ENCODE assay signal across 8 cellular contexts in genomic region chr11:911031-911889, GRCh38. TPM values are rescaled to one million over a fixed set of nuclear protein-coding genes. Genes with fewer than 3 reads are reported as not detected.
DNase-seq lines count a peak whose midpoint lies in the region; ATAC-seq and TF ChIP-seq lines count a peak whose summit lies in the region.

No MANE protein-coding gene starts in this region.

- H3K27ac Mint-ChIP-seq in activated CD8-positive, alpha-beta T cell treated with anti-CD3 and anti-CD28 coated beads, Interleukin-2, amount 10 ng/mL, durations not matched to agents 7 days and 5 days = peak overlapping the region; percentile 86

- no peaks in the 10 kb centered on the region for H3K27me3 Mint-ChIP-seq in activated CD8-positive, alpha-beta T cell treated with anti-CD3 and anti-CD28 coated beads, Interleukin-2, amount 10 ng/mL, durations not matched to agents 7 days and 5 days (ENCODE audit: low read depth)

- H2AFZ ChIP-seq in neuronal stem cell (ENCODE audit: low read length) = peak overlapping the region; percentile 93

- H3K23ac ChIP-seq in neuronal stem cell (ENCODE audit: low read depth, low read length, poor library complexity) = peak overlapping the region; percentile 89

- peak overlapping the region; percentile 94 for H3K14ac ChIP-seq in neuronal stem cell (ENCODE audit: low read length)

- peak overlapping the region; percentile 94 for H2BK120ac ChIP-seq in neuronal stem cell (ENCODE audit: low read depth, low read length)

- H2AK5ac ChIP-seq in neuronal stem cell (ENCODE audit: low read depth, low read length) = peak overlapping the region; percentile 96

- H3K79me1 ChIP-seq in neuronal stem cell (ENCODE audit: low read depth, low read length) = peaks cover 14% of the 10 kb centered on the region

- peak overlapping the region; percentile 23 for H4K8ac ChIP-seq in neuronal stem cell (ENCODE audit: low read depth, low read length)

- POLR2A ChIA-PET in activated CD8-positive, alpha-beta T cell treated with anti-CD3 and anti-CD28 coated beads, Interleukin-2, amount 10 ng/mL, durations not matched to agents 7 days and 5 days (lab: Charles Lee) = interaction anchor here (0.6 to 1.9 kb wide), 4 partner anchors 11 to 68 kb away, joined by 3 to 5 read pairs (median 3); partner anchors contain the start of gene TSPAN4

- intact Hi-C loops in aorta (cut with DNase I) = loop anchor here in 1 of 2 donors (5.0 kb wide), 1 partner anchor 64 kb away; no protein-coding TSS in a partner anchor

- peaks cover 15% of the 10 kb centered on the region for H3K4me1 Mint-ChIP-seq in activated CD8-positive, alpha-beta T cell treated with anti-CD3 and anti-CD28 coated beads, Interleukin-2, amount 10 ng/mL, durations not matched to agents 7 days and 5 days (ENCODE audit: low read depth)

- H3K4me1 ChIP-seq in neuronal stem cell (ENCODE audit: control insufficient read depth in 2 of 2, insufficient read depth in 1 of 2, low read depth in 1 of 2, low read length in 2 of 2) = peaks cover 8 to 14% of the 10 kb centered on the region in 2 donors
- H3K4me1 ChIP-seq in aorta (ENCODE audit: control insufficient read depth in 1 of 2, insufficient read depth in 2 of 2, low read length in 2 of 2) = peaks cover 0 to 1% of the 10 kb centered on the region in 2 donors

- peak overlapping the region; percentile 96 for H2BK5ac ChIP-seq in neuronal stem cell (ENCODE audit: low read length)

- H3K4me3 Mint-ChIP-seq in activated CD8-positive, alpha-beta T cell treated with anti-CD3 and anti-CD28 coated beads, Interleukin-2, amount 10 ng/mL, durations not matched to agents 7 days and 5 days = peak overlapping the region; percentile 88

- H3K27ac ChIP-seq in neuronal stem cell (replicated peaks; ENCODE audit: low read length) = peak overlapping the region; percentile 92
- peak overlapping the region in 1 of 2 donors; percentile 16 for H3K27ac ChIP-seq in aorta (ENCODE audit: low read depth in 1 of 2, low read length in 2 of 2)

- H3K18ac ChIP-seq in neuronal stem cell (ENCODE audit: low read length) = peak overlapping the region; percentile 98

- H3K4ac ChIP-seq in neuronal stem cell (ENCODE audit: low read length) = peak overlapping the region; percentile 95

- H2BK15ac ChIP-seq in neuronal stem cell (ENCODE audit: low read length) = peak overlapping the region; percentile 97

- H3K36me3 ChIP-seq in neuronal stem cell (replicated peaks in 1 of 2; ENCODE audit: control insufficient read depth in 2 of 2, insufficient read depth in 2 of 2, low read length in 2 of 2) = peaks cover 8 to 9% of the 10 kb centered on the region in 2 donors
- no peaks in the 10 kb centered on the region for H3K36me3 ChIP-seq in aorta (ENCODE audit: control insufficient read depth in 1 of 2, insufficient read depth in 2 of 2, low read length in 1 of 2)

- H3K9me3 ChIP-seq in neuronal stem cell (replicated peaks in 1 of 2; ENCODE audit: control insufficient read depth in 2 of 2, insufficient read depth in 1 of 2, low read depth in 1 of 2, low read length in 2 of 2) (no peaks in the 10 kb centered on the region), aorta (ENCODE audit: control insufficient read depth, low read length) (no peaks in the 10 kb centered on the region)

- ATAC-seq in GM21717 (IDR thresholded peaks at IDR 0.05; ENCODE audit: unreplicated experiment) (peak; percentile 30), aorta (ENCODE audit: low FRiP score) (peak; percentile 24)
- peak; percentile 38 for ATAC-seq in activated CD8-positive, alpha-beta T cell treated with anti-CD3 and anti-CD28 coated beads, Interleukin-2, amount 10 ng/mL, durations not matched to agents 7 days and 5 days

- H3K27me3 ChIP-seq in neuronal stem cell (ENCODE audit: control insufficient read depth in 3 of 3, insufficient read depth in 3 of 3, low read depth in 1 of 3, low read length in 3 of 3) (no peaks in the 10 kb centered on the region), aorta (ENCODE audit: control insufficient read depth in 1 of 2, insufficient read depth in 2 of 2, low read length in 1 of 2) (no peaks in the 10 kb centered on the region)

- H3K4me2 ChIP-seq in neuronal stem cell (ENCODE audit: insufficient read depth, low read length, poor library complexity, severe bottlenecking) = peak overlapping the region; percentile 89

- H3K36me3 Mint-ChIP-seq in activated CD8-positive, alpha-beta T cell treated with anti-CD3 and anti-CD28 coated beads, Interleukin-2, amount 10 ng/mL, durations not matched to agents 7 days and 5 days (ENCODE audit: low read depth) = no peaks in the 10 kb centered on the region

- peak overlapping the region; percentile 94 for H2BK12ac ChIP-seq in neuronal stem cell (ENCODE audit: low read length)

- peak overlapping the region; percentile 94 for H4K91ac ChIP-seq in neuronal stem cell (ENCODE audit: low read depth, low read length, poor library complexity)

- no CpG with 5 or more reads among the region's 68 CpGs for WGBS in neuronal stem cell (ENCODE audit: extremely low coverage in 2 of 2, insufficient read length in 2 of 2, insufficient replicate concordance in 1 of 2), 2 donors
- 2 to 3% methylated on average over 60 to 68 of the region's 68 CpGs for WGBS in aorta, 2 donors

- H3K4me3 ChIP-seq in fibroblast of mammary gland (ENCODE audit: control insufficient read depth, low read depth, low read length) = peak overlapping the region; percentile 44
- H3K4me3 ChIP-seq in neuronal stem cell (ENCODE audit: low read length in 2 of 2) = peak overlapping the region; percentile 82 to 90
- H3K4me3 ChIP-seq in aorta (ENCODE audit: low read length in 2 of 2) = peak overlapping the region; percentile 77 to 82

- peak; percentile 58 for DNase-seq in ELF-1 (ENCODE audit: low read depth, low spot score)
- DNase-seq in LoVo (ENCODE audit: low spot score) = peak; percentile 9
- DNase-seq in activated CD8-positive, alpha-beta T cell treated with anti-CD3 and anti-CD28 coated beads, Interleukin-2, amount 10 ng/mL, durations not matched to agents 7 days and 5 days = peak; percentile 54
- peak; percentile 77 for DNase-seq in fibroblast of mammary gland (ENCODE audit: low read depth)
- DNase-seq in neuronal stem cell (ENCODE audit: low spot score) = no peak
- peak; percentile 77 to 87 for DNase-seq in aorta
- DNase-seq in NCI-H526 treated with DMSO at 0.1 percent for 48 hours (lab: John Stamatoyannopoulos, UW) = no peak

- H3K9ac ChIP-seq in neuronal stem cell (ENCODE audit: low read depth, low read length, poor library complexity) = peak overlapping the region; percentile 89

- CTCF ChIA-PET in activated CD8-positive, alpha-beta T cell treated with anti-CD3 and anti-CD28 coated beads, Interleukin-2, amount 10 ng/mL, durations not matched to agents 7 days and 5 days (lab: Charles Lee) = interaction anchor here (0.8 to 1.9 kb wide), 6 partner anchors 11 to 140 kb away, joined by 3 to 5 read pairs (median 3); no protein-coding TSS in a partner anchor

- TF ChIP-seq CTCF in fibroblast of mammary gland (conservative IDR thresholded peaks at IDR 0.05; ENCODE audit: control insufficient read depth, insufficient read depth, low read depth, low read length) = no peak

- H3K9me3 Mint-ChIP-seq in activated CD8-positive, alpha-beta T cell treated with anti-CD3 and anti-CD28 coated beads, Interleukin-2, amount 10 ng/mL, durations not matched to agents 7 days and 5 days (ENCODE audit: insufficient read depth) = no peaks in the 10 kb centered on the region

RNA-seq across cellular contexts. Expression of gene CHID1, which starts 0.7 kb away (rescaled TPM):
- 10 to 100 TPM; 46.1 to 48.4 TPM for total RNA-seq in activated CD8-positive, alpha-beta T cell treated with anti-CD3 and anti-CD28 coated beads, Interleukin-2, amount 10 ng/mL, durations not matched to agents 7 days and 5 days
- polyA plus RNA-seq in neuronal stem cell (2013, experiment 1 of 2) = 42.0 TPM
- 43.9 TPM for polyA plus RNA-seq in neuronal stem cell (2013, experiment 2 of 2)
- total RNA-seq in aorta = 10 to 100 TPM; 55.4 to 77.4 TPM
- polyA plus RNA-seq in aorta = 10 to 100 TPM; 29.6 to 60.3 TPM

RNA-seq across cellular contexts. Expression of gene AP2A2, which starts 14.4 kb away (rescaled TPM):
- total RNA-seq in activated CD8-positive, alpha-beta T cell treated with anti-CD3 and anti-CD28 coated beads, Interleukin-2, amount 10 ng/mL, durations not matched to agents 7 days and 5 days = 10 to 100 TPM; 40.1 to 54.0 TPM
- 49.2 TPM for polyA plus RNA-seq in neuronal stem cell (2013, experiment 1 of 2)
- 52.4 TPM for polyA plus RNA-seq in neuronal stem cell (2013, experiment 2 of 2)
- total RNA-seq in aorta = 100 to 1,000 TPM in 1 of 2 donors, 10 to 100 TPM in 1; 93.3 to 147 TPM
- 10 to 100 TPM; 14.0 to 47.3 TPM for polyA plus RNA-seq in aorta

Comparison
In these comparisons a context has a peak if more than half of its experiments do, and no peak if none do; other contexts are left out.
1. DNase-seq: peak in ELF-1 (single experiment), LoVo (single experiment), activated CD8-positive, alpha-beta T cell treated with anti-CD3 and anti-CD28 coated beads, Interleukin-2, amount 10 ng/mL, durations not matched to agents 7 days and 5 days (single experiment), fibroblast of mammary gland (single experiment) and aorta (2 of 2); none in neuronal stem cell (single experiment) and NCI-H526 treated with DMSO at 0.1 percent for 48 hours (single experiment).
2. Peak in every context shown above with its lines, with median percentiles within 50 percentile points of each other: ATAC-seq and H3K4me3 ChIP-seq.